ENCODE assay signal across 1 cellular context in genomic region chr10:119281581-119282071, GRCh38.
TF ChIP-seq lines count a peak whose summit lies in the region.

No MANE protein-coding gene starts in this region.

TF ChIP-seq in IMR-90, 13 proteins besides CTCF, POLR2A, EP300 and RAD21 (continued from another document):
- TF ChIP-seq SMC3 (IDR thresholded peaks at IDR 0.05; ENCODE audit: low read depth, low read length): no peak
- TF ChIP-seq RFX5 (IDR thresholded peaks at IDR 0.05; ENCODE audit: low read depth, low read length): no peak
- TF ChIP-seq CHD1 (IDR thresholded peaks at IDR 0.05; ENCODE audit: low read depth, low read length): no peak
- TF ChIP-seq MAFK (IDR thresholded peaks at IDR 0.05; ENCODE audit: low read depth, low read length): no peak
- no peak for TF ChIP-seq ELK1 (IDR thresholded peaks at IDR 0.05; ENCODE audit: borderline replicate concordance, low read depth, low read length)
- no peak for TF ChIP-seq CEBPB (IDR thresholded peaks at IDR 0.05; ENCODE audit: low read depth, low read length)
